1 cellular context compared by ENCODE assay signal in the genomic region with DNA sequence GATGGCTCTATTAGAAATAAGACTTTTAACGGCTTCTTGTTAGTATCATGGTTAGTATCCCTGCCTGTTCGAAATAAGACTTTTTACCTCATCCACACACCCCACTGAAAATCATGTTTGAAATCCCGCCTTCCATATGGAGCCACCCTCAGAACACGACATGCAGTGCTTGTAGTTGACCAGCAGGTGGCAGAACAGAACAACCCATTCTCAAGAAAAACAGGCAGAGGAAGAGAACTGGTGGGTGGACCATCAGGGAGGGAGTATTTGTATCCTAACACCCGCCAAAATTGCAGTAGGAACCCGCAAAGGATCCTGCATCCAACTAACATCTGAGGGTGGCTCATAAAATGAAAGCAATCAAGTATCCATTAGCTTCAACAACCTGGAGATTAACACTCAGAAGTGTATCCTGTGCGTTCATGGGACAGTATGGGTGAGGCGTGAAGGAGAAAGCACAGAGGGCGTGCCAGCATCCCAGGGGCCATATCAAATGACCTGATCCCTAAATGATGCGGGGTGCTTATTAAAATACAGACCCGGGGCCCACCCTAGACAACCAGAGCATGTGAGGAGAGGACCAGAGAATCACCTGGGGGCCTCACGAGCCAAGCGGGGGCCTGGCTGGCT.
TF ChIP-seq lines count a peak whose summit lies in the region.

No MANE protein-coding gene starts in this region.

TF ChIP-seq in HepG2, 621 proteins besides CTCF, POLR2A, EP300 and RAD21 (continued from another document and continues in another):
- TF ChIP-seq, protein P1, sequence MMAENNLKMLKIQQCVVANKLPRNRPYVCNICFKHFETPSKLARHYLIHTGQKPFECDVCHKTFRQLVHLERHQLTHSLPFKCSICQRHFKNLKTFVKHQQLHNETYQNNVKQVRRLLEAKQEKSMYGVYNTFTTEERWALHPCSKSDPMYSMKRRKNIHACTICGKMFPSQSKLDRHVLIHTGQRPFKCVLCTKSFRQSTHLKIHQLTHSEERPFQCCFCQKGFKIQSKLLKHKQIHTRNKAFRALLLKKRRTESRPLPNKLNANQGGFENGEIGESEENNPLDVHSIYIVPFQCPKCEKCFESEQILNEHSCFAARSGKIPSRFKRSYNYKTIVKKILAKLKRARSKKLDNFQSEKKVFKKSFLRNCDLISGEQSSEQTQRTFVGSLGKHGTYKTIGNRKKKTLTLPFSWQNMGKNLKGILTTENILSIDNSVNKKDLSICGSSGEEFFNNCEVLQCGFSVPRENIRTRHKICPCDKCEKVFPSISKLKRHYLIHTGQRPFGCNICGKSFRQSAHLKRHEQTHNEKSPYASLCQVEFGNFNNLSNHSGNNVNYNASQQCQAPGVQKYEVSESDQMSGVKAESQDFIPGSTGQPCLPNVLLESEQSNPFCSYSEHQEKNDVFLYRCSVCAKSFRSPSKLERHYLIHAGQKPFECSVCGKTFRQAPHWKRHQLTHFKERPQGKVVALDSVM (CRISPR knock-in tag; IDR thresholded peaks at IDR 0.05) = no peak
- TF ChIP-seq KDM3A (CRISPR knock-in tag; IDR thresholded peaks at IDR 0.05; ENCODE audit: low read depth) (no peak), ZNF678 (CRISPR knock-in tag; IDR thresholded peaks at IDR 0.05) (no peak), ZFP62 (CRISPR knock-in tag; IDR thresholded peaks at IDR 0.05) (no peak), ZNF644 (CRISPR knock-in tag; IDR thresholded peaks at IDR 0.05; ENCODE audit: low read depth) (no peak), NONO (IDR thresholded peaks at IDR 0.05) (no peak), NONO (CRISPR knock-in tag; conservative IDR thresholded peaks at IDR 0.05) (no peak), REPIN1 (CRISPR knock-in tag; IDR thresholded peaks at IDR 0.05; ENCODE audit: borderline replicate concordance, low read depth) (no peak; the same call in 1 of the 2 replicates), PITX1 (CRISPR knock-in tag; IDR thresholded peaks at IDR 0.05) (no peak), ZNF446 (CRISPR knock-in tag; IDR thresholded peaks at IDR 0.05) (no peak), ZNF672 (CRISPR knock-in tag; IDR thresholded peaks at IDR 0.05) (no peak), ZFP36L1 (CRISPR knock-in tag; IDR thresholded peaks at IDR 0.05) (0 out of 2 replicates have a peak, but pooled peaks have one; percentile 68), JDP2 (CRISPR knock-in tag; IDR thresholded peaks at IDR 0.05; ENCODE audit: borderline replicate concordance) (no peak), ATM (IDR thresholded peaks at IDR 0.05; ENCODE audit: borderline replicate concordance) (no peak), ZNF773 (CRISPR knock-in tag; IDR thresholded peaks at IDR 0.05; ENCODE audit: borderline replicate concordance) (no peak), MED8 (CRISPR knock-in tag; IDR thresholded peaks at IDR 0.05; ENCODE audit: insufficient replicate concordance) (no peak), MEIS2 (CRISPR knock-in tag; IDR thresholded peaks at IDR 0.05) (no peak), ZNF501 (CRISPR knock-in tag; IDR thresholded peaks at IDR 0.05) (peak; percentile 41; the same call in 1 of the 2 replicates), ZNF615 (CRISPR knock-in tag; IDR thresholded peaks at IDR 0.05; ENCODE audit: borderline replicate concordance) (no peak), SOX6 (IDR thresholded peaks at IDR 0.05) (no peak), SOX6 (CRISPR knock-in tag; IDR thresholded peaks at IDR 0.05) (peak; percentile 27; the same call in 1 of the 2 replicates)
- TF ChIP-seq, protein P2, sequence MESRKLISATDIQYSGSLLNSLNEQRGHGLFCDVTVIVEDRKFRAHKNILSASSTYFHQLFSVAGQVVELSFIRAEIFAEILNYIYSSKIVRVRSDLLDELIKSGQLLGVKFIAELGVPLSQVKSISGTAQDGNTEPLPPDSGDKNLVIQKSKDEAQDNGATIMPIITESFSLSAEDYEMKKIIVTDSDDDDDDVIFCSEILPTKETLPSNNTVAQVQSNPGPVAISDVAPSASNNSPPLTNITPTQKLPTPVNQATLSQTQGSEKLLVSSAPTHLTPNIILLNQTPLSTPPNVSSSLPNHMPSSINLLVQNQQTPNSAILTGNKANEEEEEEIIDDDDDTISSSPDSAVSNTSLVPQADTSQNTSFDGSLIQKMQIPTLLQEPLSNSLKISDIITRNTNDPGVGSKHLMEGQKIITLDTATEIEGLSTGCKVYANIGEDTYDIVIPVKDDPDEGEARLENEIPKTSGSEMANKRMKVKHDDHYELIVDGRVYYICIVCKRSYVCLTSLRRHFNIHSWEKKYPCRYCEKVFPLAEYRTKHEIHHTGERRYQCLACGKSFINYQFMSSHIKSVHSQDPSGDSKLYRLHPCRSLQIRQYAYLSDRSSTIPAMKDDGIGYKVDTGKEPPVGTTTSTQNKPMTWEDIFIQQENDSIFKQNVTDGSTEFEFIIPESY (CRISPR knock-in tag; IDR thresholded peaks at IDR 0.05) = peak; percentile 54; the same call in 1 of the 2 replicates
- TF ChIP-seq, protein P3, sequence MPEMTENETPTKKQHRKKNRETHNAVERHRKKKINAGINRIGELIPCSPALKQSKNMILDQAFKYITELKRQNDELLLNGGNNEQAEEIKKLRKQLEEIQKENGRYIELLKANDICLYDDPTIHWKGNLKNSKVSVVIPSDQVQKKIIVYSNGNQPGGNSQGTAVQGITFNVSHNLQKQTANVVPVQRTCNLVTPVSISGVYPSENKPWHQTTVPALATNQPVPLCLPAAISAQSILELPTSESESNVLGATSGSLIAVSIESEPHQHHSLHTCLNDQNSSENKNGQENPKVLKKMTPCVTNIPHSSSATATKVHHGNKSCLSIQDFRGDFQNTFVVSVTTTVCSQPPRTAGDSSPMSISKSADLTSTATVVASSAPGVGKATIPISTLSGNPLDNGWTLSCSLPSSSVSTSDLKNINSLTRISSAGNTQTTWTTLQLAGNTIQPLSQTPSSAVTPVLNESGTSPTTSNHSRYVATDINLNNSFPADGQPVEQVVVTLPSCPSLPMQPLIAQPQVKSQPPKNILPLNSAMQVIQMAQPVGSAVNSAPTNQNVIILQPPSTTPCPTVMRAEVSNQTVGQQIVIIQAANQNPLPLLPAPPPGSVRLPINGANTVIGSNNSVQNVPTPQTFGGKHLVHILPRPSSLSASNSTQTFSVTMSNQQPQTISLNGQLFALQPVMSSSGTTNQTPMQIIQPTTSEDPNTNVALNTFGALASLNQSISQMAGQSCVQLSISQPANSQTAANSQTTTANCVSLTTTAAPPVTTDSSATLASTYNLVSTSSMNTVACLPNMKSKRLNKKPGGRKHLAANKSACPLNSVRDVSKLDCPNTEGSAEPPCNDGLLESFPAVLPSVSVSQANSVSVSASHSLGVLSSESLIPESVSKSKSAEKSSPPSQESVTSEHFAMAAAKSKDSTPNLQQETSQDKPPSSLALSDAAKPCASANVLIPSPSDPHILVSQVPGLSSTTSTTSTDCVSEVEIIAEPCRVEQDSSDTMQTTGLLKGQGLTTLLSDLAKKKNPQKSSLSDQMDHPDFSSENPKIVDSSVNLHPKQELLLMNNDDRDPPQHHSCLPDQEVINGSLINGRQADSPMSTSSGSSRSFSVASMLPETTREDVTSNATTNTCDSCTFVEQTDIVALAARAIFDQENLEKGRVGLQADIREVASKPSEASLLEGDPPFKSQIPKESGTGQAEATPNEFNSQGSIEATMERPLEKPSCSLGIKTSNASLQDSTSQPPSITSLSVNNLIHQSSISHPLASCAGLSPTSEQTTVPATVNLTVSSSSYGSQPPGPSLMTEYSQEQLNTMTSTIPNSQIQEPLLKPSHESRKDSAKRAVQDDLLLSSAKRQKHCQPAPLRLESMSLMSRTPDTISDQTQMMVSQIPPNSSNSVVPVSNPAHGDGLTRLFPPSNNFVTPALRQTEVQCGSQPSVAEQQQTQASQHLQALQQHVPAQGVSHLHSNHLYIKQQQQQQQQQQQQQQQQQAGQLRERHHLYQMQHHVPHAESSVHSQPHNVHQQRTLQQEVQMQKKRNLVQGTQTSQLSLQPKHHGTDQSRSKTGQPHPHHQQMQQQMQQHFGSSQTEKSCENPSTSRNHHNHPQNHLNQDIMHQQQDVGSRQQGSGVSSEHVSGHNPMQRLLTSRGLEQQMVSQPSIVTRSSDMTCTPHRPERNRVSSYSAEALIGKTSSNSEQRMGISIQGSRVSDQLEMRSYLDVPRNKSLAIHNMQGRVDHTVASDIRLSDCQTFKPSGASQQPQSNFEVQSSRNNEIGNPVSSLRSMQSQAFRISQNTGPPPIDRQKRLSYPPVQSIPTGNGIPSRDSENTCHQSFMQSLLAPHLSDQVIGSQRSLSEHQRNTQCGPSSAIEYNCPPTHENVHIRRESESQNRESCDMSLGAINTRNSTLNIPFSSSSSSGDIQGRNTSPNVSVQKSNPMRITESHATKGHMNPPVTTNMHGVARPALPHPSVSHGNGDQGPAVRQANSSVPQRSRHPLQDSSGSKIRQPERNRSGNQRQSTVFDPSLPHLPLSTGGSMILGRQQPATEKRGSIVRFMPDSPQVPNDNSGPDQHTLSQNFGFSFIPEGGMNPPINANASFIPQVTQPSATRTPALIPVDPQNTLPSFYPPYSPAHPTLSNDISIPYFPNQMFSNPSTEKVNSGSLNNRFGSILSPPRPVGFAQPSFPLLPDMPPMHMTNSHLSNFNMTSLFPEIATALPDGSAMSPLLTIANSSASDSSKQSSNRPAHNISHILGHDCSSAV (CRISPR knock-in tag; IDR thresholded peaks at IDR 0.05; ENCODE audit: borderline replicate concordance) = no peak
- TF ChIP-seq, protein P4, sequence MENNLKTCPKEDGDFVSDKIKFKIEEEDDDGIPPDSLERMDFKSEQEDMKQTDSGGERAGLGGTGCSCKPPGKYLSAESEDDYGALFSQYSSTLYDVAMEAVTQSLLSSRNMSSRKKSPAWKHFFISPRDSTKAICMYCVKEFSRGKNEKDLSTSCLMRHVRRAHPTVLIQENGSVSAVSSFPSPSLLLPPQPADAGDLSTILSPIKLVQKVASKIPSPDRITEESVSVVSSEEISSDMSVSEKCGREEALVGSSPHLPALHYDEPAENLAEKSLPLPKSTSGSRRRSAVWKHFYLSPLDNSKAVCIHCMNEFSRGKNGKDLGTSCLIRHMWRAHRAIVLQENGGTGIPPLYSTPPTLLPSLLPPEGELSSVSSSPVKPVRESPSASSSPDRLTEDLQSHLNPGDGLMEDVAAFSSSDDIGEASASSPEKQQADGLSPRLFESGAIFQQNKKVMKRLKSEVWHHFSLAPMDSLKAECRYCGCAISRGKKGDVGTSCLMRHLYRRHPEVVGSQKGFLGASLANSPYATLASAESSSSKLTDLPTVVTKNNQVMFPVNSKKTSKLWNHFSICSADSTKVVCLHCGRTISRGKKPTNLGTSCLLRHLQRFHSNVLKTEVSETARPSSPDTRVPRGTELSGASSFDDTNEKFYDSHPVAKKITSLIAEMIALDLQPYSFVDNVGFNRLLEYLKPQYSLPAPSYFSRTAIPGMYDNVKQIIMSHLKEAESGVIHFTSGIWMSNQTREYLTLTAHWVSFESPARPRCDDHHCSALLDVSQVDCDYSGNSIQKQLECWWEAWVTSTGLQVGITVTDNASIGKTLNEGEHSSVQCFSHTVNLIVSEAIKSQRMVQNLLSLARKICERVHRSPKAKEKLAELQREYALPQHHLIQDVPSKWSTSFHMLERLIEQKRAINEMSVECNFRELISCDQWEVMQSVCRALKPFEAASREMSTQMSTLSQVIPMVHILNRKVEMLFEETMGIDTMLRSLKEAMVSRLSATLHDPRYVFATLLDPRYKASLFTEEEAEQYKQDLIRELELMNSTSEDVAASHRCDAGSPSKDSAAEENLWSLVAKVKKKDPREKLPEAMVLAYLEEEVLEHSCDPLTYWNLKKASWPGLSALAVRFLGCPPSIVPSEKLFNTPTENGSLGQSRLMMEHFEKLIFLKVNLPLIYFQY (CRISPR knock-in tag; IDR thresholded peaks at IDR 0.05; ENCODE audit: borderline replicate concordance) = no peak
- TF ChIP-seq, protein P5, sequence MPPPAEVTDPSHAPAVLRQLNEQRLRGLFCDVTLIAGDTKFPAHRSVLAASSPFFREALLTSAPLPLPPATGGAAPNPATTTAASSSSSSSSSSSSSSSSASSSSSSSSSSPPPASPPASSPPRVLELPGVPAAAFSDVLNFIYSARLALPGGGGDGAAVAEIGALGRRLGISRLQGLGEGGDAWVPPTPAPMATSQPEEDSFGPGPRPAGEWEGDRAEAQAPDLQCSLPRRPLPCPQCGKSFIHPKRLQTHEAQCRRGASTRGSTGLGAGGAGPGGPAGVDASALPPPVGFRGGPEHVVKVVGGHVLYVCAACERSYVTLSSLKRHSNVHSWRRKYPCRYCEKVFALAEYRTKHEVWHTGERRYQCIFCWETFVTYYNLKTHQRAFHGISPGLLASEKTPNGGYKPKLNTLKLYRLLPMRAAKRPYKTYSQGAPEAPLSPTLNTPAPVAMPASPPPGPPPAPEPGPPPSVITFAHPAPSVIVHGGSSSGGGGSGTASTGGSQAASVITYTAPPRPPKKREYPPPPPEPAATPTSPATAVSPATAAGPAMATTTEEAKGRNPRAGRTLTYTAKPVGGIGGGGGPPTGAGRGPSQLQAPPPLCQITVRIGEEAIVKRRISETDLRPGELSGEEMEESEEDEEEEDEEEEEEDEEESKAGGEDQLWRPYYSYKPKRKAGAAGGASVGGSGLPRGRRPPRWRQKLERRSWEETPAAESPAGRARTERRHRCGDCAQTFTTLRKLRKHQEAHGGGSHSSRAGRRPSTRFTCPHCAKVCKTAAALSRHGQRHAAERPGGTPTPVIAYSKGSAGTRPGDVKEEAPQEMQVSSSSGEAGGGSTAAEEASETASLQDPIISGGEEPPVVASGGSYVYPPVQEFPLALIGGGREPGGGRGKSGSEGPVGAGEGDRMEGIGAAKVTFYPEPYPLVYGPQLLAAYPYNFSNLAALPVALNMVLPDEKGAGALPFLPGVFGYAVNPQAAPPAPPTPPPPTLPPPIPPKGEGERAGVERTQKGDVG (CRISPR knock-in tag; IDR thresholded peaks at IDR 0.05; ENCODE audit: borderline replicate concordance) = no peak
- TF ChIP-seq, protein P6, sequence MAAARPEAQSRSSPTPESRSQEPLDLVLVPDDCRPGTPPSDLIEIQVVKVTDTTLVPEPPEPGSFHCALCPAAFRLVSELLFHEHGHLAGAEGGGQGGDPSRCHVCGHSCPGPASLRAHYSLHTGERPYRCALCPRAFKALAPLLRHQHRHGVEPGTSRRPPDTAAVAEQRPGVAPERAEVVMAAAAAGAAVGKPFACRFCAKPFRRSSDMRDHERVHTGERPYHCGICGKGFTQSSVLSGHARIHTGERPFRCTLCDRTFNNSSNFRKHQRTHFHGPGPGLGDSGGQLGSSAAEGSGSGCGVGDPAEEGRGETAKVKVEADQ (CRISPR knock-in tag; IDR thresholded peaks at IDR 0.05; ENCODE audit: borderline replicate concordance) = no peak
- TF ChIP-seq, protein P7, sequence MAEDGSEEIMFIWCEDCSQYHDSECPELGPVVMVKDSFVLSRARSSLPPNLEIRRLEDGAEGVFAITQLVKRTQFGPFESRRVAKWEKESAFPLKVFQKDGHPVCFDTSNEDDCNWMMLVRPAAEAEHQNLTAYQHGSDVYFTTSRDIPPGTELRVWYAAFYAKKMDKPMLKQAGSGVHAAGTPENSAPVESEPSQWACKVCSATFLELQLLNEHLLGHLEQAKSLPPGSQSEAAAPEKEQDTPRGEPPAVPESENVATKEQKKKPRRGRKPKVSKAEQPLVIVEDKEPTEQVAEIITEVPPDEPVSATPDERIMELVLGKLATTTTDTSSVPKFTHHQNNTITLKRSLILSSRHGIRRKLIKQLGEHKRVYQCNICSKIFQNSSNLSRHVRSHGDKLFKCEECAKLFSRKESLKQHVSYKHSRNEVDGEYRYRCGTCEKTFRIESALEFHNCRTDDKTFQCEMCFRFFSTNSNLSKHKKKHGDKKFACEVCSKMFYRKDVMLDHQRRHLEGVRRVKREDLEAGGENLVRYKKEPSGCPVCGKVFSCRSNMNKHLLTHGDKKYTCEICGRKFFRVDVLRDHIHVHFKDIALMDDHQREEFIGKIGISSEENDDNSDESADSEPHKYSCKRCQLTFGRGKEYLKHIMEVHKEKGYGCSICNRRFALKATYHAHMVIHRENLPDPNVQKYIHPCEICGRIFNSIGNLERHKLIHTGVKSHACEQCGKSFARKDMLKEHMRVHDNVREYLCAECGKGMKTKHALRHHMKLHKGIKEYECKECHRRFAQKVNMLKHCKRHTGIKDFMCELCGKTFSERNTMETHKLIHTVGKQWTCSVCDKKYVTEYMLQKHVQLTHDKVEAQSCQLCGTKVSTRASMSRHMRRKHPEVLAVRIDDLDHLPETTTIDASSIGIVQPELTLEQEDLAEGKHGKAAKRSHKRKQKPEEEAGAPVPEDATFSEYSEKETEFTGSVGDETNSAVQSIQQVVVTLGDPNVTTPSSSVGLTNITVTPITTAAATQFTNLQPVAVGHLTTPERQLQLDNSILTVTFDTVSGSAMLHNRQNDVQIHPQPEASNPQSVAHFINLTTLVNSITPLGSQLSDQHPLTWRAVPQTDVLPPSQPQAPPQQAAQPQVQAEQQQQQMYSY (CRISPR knock-in tag; IDR thresholded peaks at IDR 0.05) = no peak
